Comparison of ENCODE assay signal across 25 cellular contexts in the genomic region with DNA sequence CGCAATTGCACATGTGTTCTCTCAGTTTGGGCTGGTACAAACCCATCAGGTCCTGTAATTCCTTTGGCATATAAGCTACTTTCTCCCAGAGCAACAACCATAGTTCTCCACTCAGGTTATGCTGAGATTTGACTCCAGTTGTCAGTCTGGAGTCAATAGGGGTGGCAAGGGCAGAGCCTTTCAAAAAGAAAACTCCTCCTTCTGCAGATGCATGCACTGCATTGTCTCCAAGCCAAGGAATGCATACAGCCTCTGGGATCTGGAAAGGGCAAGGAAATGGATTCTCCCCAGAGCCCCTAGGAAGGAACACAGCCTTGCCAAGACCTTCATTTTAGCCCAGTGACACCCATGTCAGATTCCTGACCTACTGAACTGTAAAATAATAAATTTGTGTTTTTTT. TPM values are rescaled to one million over a fixed set of nuclear protein-coding genes. Genes with fewer than 3 reads are reported as not detected.
DNase-seq lines count a peak whose midpoint lies in the region; ATAC-seq, FAIRE-seq and TF ChIP-seq lines count a peak whose summit lies in the region.
"Had no signal": no experiment of that assay in that cellular context is flagged by ENCODE, and none has a peak within 500 bp of the region (broad histone marks: within the 10 kb centered on the region; RNA-seq: fewer than 3 reads in every experiment).

No MANE protein-coding gene starts in this region.

- H3K4me1 ChIP-seq in astrocyte (ENCODE audit: insufficient read depth, low read length) = no peaks in the 10 kb centered on the region
- peaks cover 27 to 35% of the 10 kb centered on the region in 2 donors for H3K4me1 ChIP-seq in naive thymus-derived CD4-positive, alpha-beta T cell (ENCODE audit: control insufficient read depth in 2 of 2, insufficient read depth in 2 of 2, low read length in 2 of 2)
- no peaks in the 10 kb centered on the region for H3K4me1 ChIP-seq in smooth muscle cell (ENCODE audit: low read depth)
- H3K4me1 ChIP-seq: Caco-2, HAP-1 had no signal

- H3K9me3 ChIP-seq in astrocyte (ENCODE audit: insufficient read depth, low read depth, low read length) (no peaks in the 10 kb centered on the region), smooth muscle cell (replicated peaks; ENCODE audit: low read depth) (no peaks in the 10 kb centered on the region)
- H3K9me3 ChIP-seq in naive thymus-derived CD4-positive, alpha-beta T cell (ENCODE audit: control insufficient read depth in 2 of 3, low read length in 3 of 3) = no peaks in the 10 kb centered on the region
- H3K9me3 ChIP-seq: Caco-2, HAP-1 had no signal

- FAIRE-seq in astrocyte (lab: Jason Lieb, UNC) = peak; percentile 20
- FAIRE-seq: HepG2, RCC 7860 had no signal

- TF ChIP-seq CTCF in astrocyte (IDR thresholded peaks at IDR 0.05; ENCODE audit: insufficient read depth, low read depth, low read length) = no peak
- no peak for TF ChIP-seq CTCF in smooth muscle cell (IDR thresholded peaks at IDR 0.05; ENCODE audit: borderline replicate concordance, insufficient read depth, poor library complexity, severe bottlenecking)
- TF ChIP-seq CTCF in GM10266 (IDR thresholded peaks at IDR 0.05; ENCODE audit: control insufficient read depth, insufficient read depth, low read depth, missing control alignments) = no peak

- DNase-seq in activated CD4-positive, alpha-beta T cell treated with anti-CD3 and anti-CD28 coated beads, Interleukin-2, amount 10 ng/mL, durations not matched to agents 7 days and 5 days = no peak
- no peak for DNase-seq in activated CD4-positive, alpha-beta T cell treated with anti-CD3 and anti-CD28 coated beads, Interleukin-2, amount 10 ng/mL, durations not matched to agents 24 days and 14 days
- DNase-seq in ELF-1 (ENCODE audit: low read depth, low spot score) (peak; percentile 8), astrocyte (ENCODE audit: low read depth) (no peak), smooth muscle cell (lab: John Stamatoyannopoulos, UW; ENCODE audit: unreplicated experiment) (no peak), GM10266 (ENCODE audit: extremely low spot score) (no peak)
- DNase-seq in naive thymus-derived CD4-positive, alpha-beta T cell = no peak
- DNase-seq: 8988T; Caco-2; DMS153; EL; KBM-7; NCI-H1105 treated with DMSO at 0.1 percent for 48 hours; NCI-H1694; NCI-H2081 treated with DMSO at 0.1 percent for 48 hours; NCI-H446 treated with DMSO at 0.1 percent for 48 hours; NCI-H748 treated with DMSO at 0.1 percent for 48 hours; NK-92 treated with Interleukin-12 subunit alpha and Interleukin-12 subunit beta, amount 100 ng/mL, for 24 hours; Right ventricle myocardium superior had no signal

- H3K4me3 ChIP-seq in astrocyte (ENCODE audit: insufficient read depth, low read depth, low read length) (no peak overlapping the region), smooth muscle cell (no peak overlapping the region)
- H3K4me3 ChIP-seq in naive thymus-derived CD4-positive, alpha-beta T cell (ENCODE audit: low read length) = no peak overlapping the region
- H3K4me3 ChIP-seq: HAP-1 had no signal

- H3K36me3 ChIP-seq in astrocyte (ENCODE audit: insufficient read depth, low read length) (no peaks in the 10 kb centered on the region), smooth muscle cell (ENCODE audit: low read depth) (no peaks in the 10 kb centered on the region)
- H3K36me3 ChIP-seq in naive thymus-derived CD4-positive, alpha-beta T cell (ENCODE audit: control insufficient read depth in 2 of 3, insufficient read depth in 3 of 3, low read length in 3 of 3) = no peaks in the 10 kb centered on the region
- H3K36me3 ChIP-seq: HAP-1 had no signal

- H3K4me3 Mint-ChIP-seq in activated CD4-positive, alpha-beta T cell treated with anti-CD3 and anti-CD28 coated beads, Interleukin-2, amount 10 ng/mL, durations not matched to agents 7 days and 5 days = no peak overlapping the region
- no peak overlapping the region for H3K4me3 Mint-ChIP-seq in activated CD4-positive, alpha-beta T cell treated with anti-CD3 and anti-CD28 coated beads, Interleukin-2, amount 10 ng/mL, durations not matched to agents 24 days and 14 days
- H3K4me3 Mint-ChIP-seq in astrocyte (ENCODE audit: unreplicated experiment) = no peak overlapping the region
- peak overlapping the region in 2 of 10 donors; percentile 23 to 36 for H3K4me3 Mint-ChIP-seq in naive thymus-derived CD4-positive, alpha-beta T cell
- H3K4me3 Mint-ChIP-seq: B cell had no signal

- H3K4me2 ChIP-seq in astrocyte (ENCODE audit: low read length) = no peak overlapping the region
- H3K4me2 ChIP-seq in smooth muscle cell = no peak overlapping the region

- peak overlapping the region; percentile 92 for H3K27ac Mint-ChIP-seq in activated CD4-positive, alpha-beta T cell treated with anti-CD3 and anti-CD28 coated beads, Interleukin-2, amount 10 ng/mL, durations not matched to agents 7 days and 5 days
- H3K27ac Mint-ChIP-seq in activated CD4-positive, alpha-beta T cell treated with anti-CD3 and anti-CD28 coated beads, Interleukin-2, amount 10 ng/mL, durations not matched to agents 24 days and 14 days = no peak overlapping the region
- no peak overlapping the region for H3K27ac Mint-ChIP-seq in astrocyte (ENCODE audit: unreplicated experiment)
- H3K27ac Mint-ChIP-seq in naive thymus-derived CD4-positive, alpha-beta T cell = peak overlapping the region in 7 of 9 donors; percentile 6 to 80 (median 67)
- H3K27ac Mint-ChIP-seq: B cell had no signal

- H3K79me2 ChIP-seq in astrocyte (ENCODE audit: insufficient read depth, low read length) (no peaks in the 10 kb centered on the region), smooth muscle cell (ENCODE audit: low read depth) (no peaks in the 10 kb centered on the region)

- H3F3A ChIP-seq in smooth muscle cell (ENCODE audit: low read depth) = no peaks in the 10 kb centered on the region

- CTCF ChIA-PET in activated CD4-positive, alpha-beta T cell treated with anti-CD3 and anti-CD28 coated beads, Interleukin-2, amount 10 ng/mL, durations not matched to agents 7 days and 5 days (lab: Charles Lee) = interaction anchor here (0.6 to 2.0 kb wide), 6 partner anchors 9 to 77 kb away, joined by 3 to 8 read pairs (median 4); no protein-coding TSS in a partner anchor
- CTCF ChIA-PET in naive thymus-derived CD4-positive, alpha-beta T cell (lab: Charles Lee) = interaction anchor here (0.7 to 1.3 kb wide), 2 partner anchors 13 to 20 kb away, joined by 3 read pairs; no protein-coding TSS in a partner anchor

- peaks cover 34% of the 10 kb centered on the region for H3K36me3 Mint-ChIP-seq in activated CD4-positive, alpha-beta T cell treated with anti-CD3 and anti-CD28 coated beads, Interleukin-2, amount 10 ng/mL, durations not matched to agents 7 days and 5 days (ENCODE audit: low read depth)
- peaks cover 17% of the 10 kb centered on the region for H3K36me3 Mint-ChIP-seq in activated CD4-positive, alpha-beta T cell treated with anti-CD3 and anti-CD28 coated beads, Interleukin-2, amount 10 ng/mL, durations not matched to agents 24 days and 14 days (ENCODE audit: low read depth)
- no peaks in the 10 kb centered on the region for H3K36me3 Mint-ChIP-seq in astrocyte (ENCODE audit: low read depth, unreplicated experiment)
- peaks cover 0 to 42% (median 0%) of the 10 kb centered on the region in 5 donors for H3K36me3 Mint-ChIP-seq in naive thymus-derived CD4-positive, alpha-beta T cell

- peaks cover 71% of the 10 kb centered on the region for H3K4me1 Mint-ChIP-seq in activated CD4-positive, alpha-beta T cell treated with anti-CD3 and anti-CD28 coated beads, Interleukin-2, amount 10 ng/mL, durations not matched to agents 7 days and 5 days
- H3K4me1 Mint-ChIP-seq in activated CD4-positive, alpha-beta T cell treated with anti-CD3 and anti-CD28 coated beads, Interleukin-2, amount 10 ng/mL, durations not matched to agents 24 days and 14 days = peaks cover 53% of the 10 kb centered on the region
- peaks cover 6% of the 10 kb centered on the region for H3K4me1 Mint-ChIP-seq in astrocyte (ENCODE audit: low read depth, unreplicated experiment)
- H3K4me1 Mint-ChIP-seq in naive thymus-derived CD4-positive, alpha-beta T cell = peaks cover 23 to 65% (median 53%) of the 10 kb centered on the region in 7 donors
- H3K4me1 Mint-ChIP-seq: B cell had no signal

- H3K27ac ChIP-seq in astrocyte (ENCODE audit: low read depth, low read length) (no peak overlapping the region), smooth muscle cell (ENCODE audit: low read depth) (no peak overlapping the region)
- no peak overlapping the region for H3K27ac ChIP-seq in naive thymus-derived CD4-positive, alpha-beta T cell (ENCODE audit: low read depth, low read length)

- no peak overlapping the region for H2AFZ ChIP-seq in astrocyte (ENCODE audit: low read depth, low read length)
- no peak overlapping the region for H2AFZ ChIP-seq in smooth muscle cell (ENCODE audit: low read depth)

- no peaks in the 10 kb centered on the region for H3K27me3 ChIP-seq in astrocyte (ENCODE audit: insufficient read depth, low read length)
- no peaks in the 10 kb centered on the region for H3K27me3 ChIP-seq in naive thymus-derived CD4-positive, alpha-beta T cell (ENCODE audit: control insufficient read depth in 2 of 2, insufficient read depth in 2 of 2, low read length in 2 of 2)
- no peaks in the 10 kb centered on the region for H3K27me3 ChIP-seq in smooth muscle cell (ENCODE audit: low read depth)

- 93% methylated on average over 1 of the region's 1 CpG for WGBS in smooth muscle cell (ENCODE audit: low lambda C conversion rate)

- no peaks in the 10 kb centered on the region for H4K20me1 ChIP-seq in astrocyte (ENCODE audit: insufficient read depth, low read length)
- no peaks in the 10 kb centered on the region for H4K20me1 ChIP-seq in smooth muscle cell (ENCODE audit: low read depth)

- H3K9me3 Mint-ChIP-seq in activated CD4-positive, alpha-beta T cell treated with anti-CD3 and anti-CD28 coated beads, Interleukin-2, amount 10 ng/mL, durations not matched to agents 7 days and 5 days = peaks cover 22% of the 10 kb centered on the region
- peaks cover 19% of the 10 kb centered on the region for H3K9me3 Mint-ChIP-seq in activated CD4-positive, alpha-beta T cell treated with anti-CD3 and anti-CD28 coated beads, Interleukin-2, amount 10 ng/mL, durations not matched to agents 24 days and 14 days
- peaks cover under 1% of the 10 kb centered on the region for H3K9me3 Mint-ChIP-seq in astrocyte (ENCODE audit: unreplicated experiment)
- H3K9me3 Mint-ChIP-seq in naive thymus-derived CD4-positive, alpha-beta T cell = peaks cover 0 to 22% (median 0%) of the 10 kb centered on the region in 11 donors

- intact Hi-C loops in activated CD4-positive, alpha-beta T cell treated with anti-CD3 and anti-CD28 coated beads, Interleukin-2, amount 10 ng/mL, durations not matched to agents 24 days and 14 days (cut with micrococcal nuclease) = no loop called here
- intact Hi-C loops in naive thymus-derived CD4-positive, alpha-beta T cell (cut with micrococcal nuclease) = no loop called here

- POLR2A ChIA-PET in activated CD4-positive, alpha-beta T cell treated with anti-CD3 and anti-CD28 coated beads, Interleukin-2, amount 10 ng/mL, durations not matched to agents 7 days and 5 days (lab: Charles Lee) = interaction anchor here (0.5 to 0.7 kb wide), 2 partner anchors 47 to 236 kb away, joined by 3 read pairs; a partner anchor contains a TSS
- POLR2A ChIA-PET in naive thymus-derived CD4-positive, alpha-beta T cell (lab: Charles Lee) = interaction anchor here (0.6 to 2.8 kb wide), 5 partner anchors 23 to 440 kb away, joined by 3 to 8 read pairs (median 4); no protein-coding TSS in a partner anchor

- H3K9ac ChIP-seq in astrocyte (ENCODE audit: low read length) (no peak overlapping the region), smooth muscle cell (ENCODE audit: low read depth) (no peak overlapping the region)

- no peak for ATAC-seq in naive thymus-derived CD4-positive, alpha-beta T cell
- no peak for ATAC-seq in GM21619 (IDR thresholded peaks at IDR 0.05; ENCODE audit: unreplicated experiment)
- ATAC-seq: HepG2 had no signal

- H3K27me3 Mint-ChIP-seq in activated CD4-positive, alpha-beta T cell treated with anti-CD3 and anti-CD28 coated beads, Interleukin-2, amount 10 ng/mL, durations not matched to agents 7 days and 5 days = no peaks in the 10 kb centered on the region
- no peaks in the 10 kb centered on the region for H3K27me3 Mint-ChIP-seq in activated CD4-positive, alpha-beta T cell treated with anti-CD3 and anti-CD28 coated beads, Interleukin-2, amount 10 ng/mL, durations not matched to agents 24 days and 14 days
- H3K27me3 Mint-ChIP-seq in astrocyte (ENCODE audit: low read depth, unreplicated experiment) = no peaks in the 10 kb centered on the region
- no peaks in the 10 kb centered on the region for H3K27me3 Mint-ChIP-seq in naive thymus-derived CD4-positive, alpha-beta T cell

RNA-seq across cellular contexts. Expression of a gene that starts 31.0 kb away (rescaled TPM):
- 100 to 1,000 TPM; 165 to 168 TPM for total RNA-seq in activated CD4-positive, alpha-beta T cell treated with anti-CD3 and anti-CD28 coated beads, Interleukin-2, amount 10 ng/mL, durations not matched to agents 7 days and 5 days
- total RNA-seq in activated CD4-positive, alpha-beta T cell treated with anti-CD3 and anti-CD28 coated beads, Interleukin-2, amount 10 ng/mL, durations not matched to agents 24 days and 14 days = 87.6 and 91.2 TPM in 2 replicates
- total RNA-seq in astrocyte (1.7 and 2.6 TPM in 2 replicates), smooth muscle cell (not detected in 2 replicates)
- total RNA-seq in naive thymus-derived CD4-positive, alpha-beta T cell = 1,000 to 10,000 TPM in 1 of 5 experiments, 10 to 100 TPM in 2, 1 to 10 TPM in 2; 2.0 to 1,076 (median 10.9) TPM
- polyA plus RNA-seq in naive thymus-derived CD4-positive, alpha-beta T cell = 10 to 100 TPM in 1 of 2 donors, 1 to 10 TPM in 1; 4.5 to 13.8 TPM
- 0.42 TPM in 1 of 2 replicates, not detected in the other for polyA plus RNA-seq in smooth muscle cell
- total RNA-seq: B cell, Caco-2, HepG2, OCI-LY7 had no signal
- polyA plus RNA-seq: HepG2 had no signal

RNA-seq across cellular contexts. Expression of a gene that starts 47.4 kb away (rescaled TPM):
- total RNA-seq in activated CD4-positive, alpha-beta T cell treated with anti-CD3 and anti-CD28 coated beads, Interleukin-2, amount 10 ng/mL, durations not matched to agents 7 days and 5 days = under 1 TPM in 1 of 2 experiments, not detected in 1; 0.27 TPM
- total RNA-seq in activated CD4-positive, alpha-beta T cell treated with anti-CD3 and anti-CD28 coated beads, Interleukin-2, amount 10 ng/mL, durations not matched to agents 24 days and 14 days = 0.70 and 0.78 TPM in 2 replicates
- total RNA-seq in astrocyte (not detected in 2 replicates), smooth muscle cell (not detected in 2 replicates)
- total RNA-seq in naive thymus-derived CD4-positive, alpha-beta T cell = 10 to 100 TPM in 1 of 5 experiments, 1 to 10 TPM in 4; 1.3 to 18.1 (median 2.4) TPM
- polyA plus RNA-seq in naive thymus-derived CD4-positive, alpha-beta T cell = 1 to 10 TPM; 1.9 to 4.0 TPM
- not detected in 2 replicates for polyA plus RNA-seq in smooth muscle cell
- total RNA-seq: B cell, Caco-2, HepG2, OCI-LY7 had no signal
- polyA plus RNA-seq: HepG2 had no signal

Comparison
In these comparisons a context has a peak if more than half of its experiments do, and no peak if none do; other contexts are left out.
1. H3K27ac Mint-ChIP-seq: peak in activated CD4-positive, alpha-beta T cell treated with anti-CD3 and anti-CD28 coated beads, Interleukin-2, amount 10 ng/mL, durations not matched to agents 7 days and 5 days (single experiment) and naive thymus-derived CD4-positive, alpha-beta T cell (7 of 9); none in activated CD4-positive, alpha-beta T cell treated with anti-CD3 and anti-CD28 coated beads, Interleukin-2, amount 10 ng/mL, durations not matched to agents 24 days and 14 days (single experiment) and astrocyte (single experiment).